In genomic region chr18:41378628-41379027, GRCh38 we compare ENCODE assay signal across 10 cellular contexts.
DNase-seq lines count a peak whose midpoint lies in the region; ATAC-seq, FAIRE-seq and TF ChIP-seq lines count a peak whose summit lies in the region.
"Had no signal": no experiment of that assay in that cellular context is flagged by ENCODE, and none has a peak within 500 bp of the region (broad histone marks: within the 10 kb centered on the region; RNA-seq: fewer than 3 reads in every experiment).

No MANE protein-coding gene starts in this region.

- H3K27me3 ChIP-seq in adipocyte (replicated peaks; ENCODE audit: control insufficient read depth, insufficient read depth, low read length) (no peaks in the 10 kb centered on the region), keratinocyte (ENCODE audit: control insufficient read depth, extremely low read depth, insufficient read depth, low read length) (no peaks in the 10 kb centered on the region), uterus (no peaks in the 10 kb centered on the region), psoas muscle (ENCODE audit: insufficient read depth in 3 of 3, low read length in 2 of 3) (no peaks in the 10 kb centered on the region)

- no peaks in the 10 kb centered on the region for H4K20me1 ChIP-seq in keratinocyte (ENCODE audit: control insufficient read depth, extremely low read depth, insufficient read depth, low read length)

- H3K36me3 ChIP-seq in adipocyte (ENCODE audit: control insufficient read depth, insufficient read depth, low read length, severe bottlenecking) (no peaks in the 10 kb centered on the region), keratinocyte (ENCODE audit: control insufficient read depth in 2 of 2, extremely low read depth in 1 of 2, insufficient read depth in 2 of 2, low read length in 2 of 2) (no peaks in the 10 kb centered on the region), uterus (no peaks in the 10 kb centered on the region), psoas muscle (ENCODE audit: insufficient read depth in 1 of 2, low read depth in 1 of 2) (no peaks in the 10 kb centered on the region)

- no peak overlapping the region for H3K9ac ChIP-seq in adipocyte (ENCODE audit: low read length)
- H3K9ac ChIP-seq in keratinocyte (ENCODE audit: control insufficient read depth, extremely low read depth, insufficient read depth, low read length) = no peak overlapping the region

- peak overlapping the region; percentile 77 for H2AFZ ChIP-seq in keratinocyte (ENCODE audit: control insufficient read depth, low read length)

- H3K9me3 ChIP-seq in adipocyte (ENCODE audit: control insufficient read depth, low read length) (no peaks in the 10 kb centered on the region), keratinocyte (ENCODE audit: control insufficient read depth, low read depth, low read length) (no peaks in the 10 kb centered on the region), uterus (no peaks in the 10 kb centered on the region), psoas muscle (no peaks in the 10 kb centered on the region)

- no peaks in the 10 kb centered on the region for H3K79me2 ChIP-seq in keratinocyte (ENCODE audit: control insufficient read depth, insufficient read depth, low read length)

- H3K9me1 ChIP-seq in keratinocyte (ENCODE audit: control insufficient read depth, extremely low read depth, insufficient read depth, low read length) = no peaks in the 10 kb centered on the region

- peak; percentile 51 for FAIRE-seq in keratinocyte (lab: Jason Lieb, UNC)

- TF ChIP-seq POLR2A in uterus (IDR thresholded peaks at IDR 0.05) = no peak

- 16 to 21% (median 20%) methylated on average over 4 of the region's 4 CpGs for WGBS in psoas muscle, 3 donors

- H3K4me3 ChIP-seq in LNCaP clone FGC (ENCODE audit: low read depth, low read length) (no peak overlapping the region), adipocyte (ENCODE audit: low read length) (no peak overlapping the region), keratinocyte (ENCODE audit: control insufficient read depth in 2 of 3, extremely low read depth in 1 of 3, insufficient read depth in 2 of 3, low read depth in 1 of 3, low read length in 3 of 3) (no peak overlapping the region), uterus (no peak overlapping the region), psoas muscle (no peak overlapping the region)

- peak overlapping the region; percentile 25 for H3K4me2 ChIP-seq in keratinocyte (ENCODE audit: control insufficient read depth, extremely low read depth, insufficient read depth, low read depth, low read length)

- dilution Hi-C loops in keratinocyte (cut with MboI; ENCODE audit: extremely low pct_ligation_motif_present, low sequenced_read_pairs) = no loop called here

- DNase-seq in LNCaP clone FGC (ENCODE audit: low read depth) (peak; percentile 25), adipocyte (ENCODE audit: low read depth) (peak; percentile 76), keratinocyte (ENCODE audit: low read depth, low spot score) (no peak), uterus (no peak), psoas muscle (no peak)
- no peak for DNase-seq in activated CD4-positive, alpha-beta T cell treated with anti-CD3 and anti-CD28 coated beads for 4 hours
- DNase-seq: activated T-cell treated with anti-CD3 and anti-CD28 coated beads, Interleukin-2, amount 50 U/mL, for 72 hours had no signal

- H3K4me1 ChIP-seq in adipocyte (ENCODE audit: control insufficient read depth, insufficient read depth, low read length) = no peaks in the 10 kb centered on the region
- no peaks in the 10 kb centered on the region for H3K4me1 ChIP-seq in keratinocyte (ENCODE audit: control insufficient read depth, extremely low read depth, insufficient read depth, low read length)
- no peaks in the 10 kb centered on the region for H3K4me1 ChIP-seq in uterus
- H3K4me1 ChIP-seq in psoas muscle = no peaks in the 10 kb centered on the region

- H3K27ac ChIP-seq in C4-2B (no peak overlapping the region), keratinocyte (ENCODE audit: control insufficient read depth, insufficient read depth, low read length) (no peak overlapping the region), uterus (no peak overlapping the region), psoas muscle (no peak overlapping the region)
- H3K27ac ChIP-seq: epithelial cell of prostate had no signal

- ATAC-seq in HG03135 (IDR thresholded peaks at IDR 0.05; ENCODE audit: unreplicated experiment) = no peak
- ATAC-seq in psoas muscle = no peak
- ATAC-seq: activated T-cell treated with anti-CD3 and anti-CD28 coated beads, Interleukin-2, amount 50 U/mL, for 72 hours had no signal

- peak; percentile 51 for TF ChIP-seq CTCF in C4-2B (conservative IDR thresholded peaks at IDR 0.05)
- TF ChIP-seq CTCF in LNCaP clone FGC (IDR thresholded peaks at IDR 0.05; ENCODE audit: control insufficient read depth, extremely low read depth, insufficient read depth) = peak; percentile 73
- TF ChIP-seq CTCF in keratinocyte (optimal IDR thresholded peaks at IDR 0.05 in 1 of 3, IDR thresholded peaks at IDR 0.05 in 1 of 3, conservative IDR thresholded peaks at IDR 0.05 in 1 of 3; ENCODE audit: extremely low read depth in 1 of 3, insufficient read depth in 2 of 3, low read length in 3 of 3) = peak; percentile 34 to 61 (median 45)
- no peak for TF ChIP-seq CTCF in uterus (IDR thresholded peaks at IDR 0.05)
- no peak for TF ChIP-seq CTCF in psoas muscle (IDR thresholded peaks at IDR 0.05)

- intact Hi-C loops in uterus (cut with DNase I; ENCODE audit: low total_unique reads) = no loop called here
- intact Hi-C loops in psoas muscle (cut with DNase I) = no loop called here

Comparison
In these comparisons a context has a peak if more than half of its experiments do, and no peak if none do; other contexts are left out.
1. CTCF ChIP-seq: peak in C4-2B (single experiment), LNCaP clone FGC (single experiment) and keratinocyte (3 of 3); none in uterus (0 of 4) and psoas muscle (single experiment).
2. DNase-seq: peak in LNCaP clone FGC (single experiment) and adipocyte (single experiment); none in keratinocyte (single experiment), uterus (0 of 2), psoas muscle (0 of 2) and activated CD4-positive, alpha-beta T cell treated with anti-CD3 and anti-CD28 coated beads for 4 hours (0 of 2).